30 cellular contexts compared by ENCODE assay signal in the genomic region with DNA sequence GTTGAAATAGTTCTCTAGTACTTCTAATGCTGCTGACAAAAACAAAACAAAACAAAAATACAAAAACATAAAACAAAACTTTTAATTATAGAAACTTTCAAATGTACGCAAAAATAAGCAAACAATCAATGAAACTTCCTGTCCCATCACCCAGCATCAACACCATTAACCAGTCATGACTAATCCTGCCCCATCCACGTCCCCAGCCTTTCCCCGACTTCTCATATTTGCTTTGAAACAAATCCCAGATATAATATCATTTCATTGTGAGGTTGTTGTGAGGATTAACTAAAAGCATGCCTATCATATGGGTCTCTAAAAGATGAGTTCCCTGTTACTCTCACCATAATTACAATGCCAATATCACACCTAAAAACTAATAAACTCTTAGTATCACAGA.
"Had no signal": no experiment of that assay in that cellular context is flagged by ENCODE, and none has a peak within 500 bp of the region (broad histone marks: within the 10 kb centered on the region; RNA-seq: fewer than 3 reads in every experiment).

No MANE protein-coding gene starts in this region.

- H3K27ac ChIP-seq: epithelial cell of prostate, foreskin keratinocyte, gastroesophageal sphincter, heart left ventricle, hepatocyte, neutrophil, parathyroid adenoma, psoas muscle, sigmoid colon, testis, transverse colon, upper lobe of right lung, uterus had no signal

- H3K27me3 Mint-ChIP-seq: naive B cell had no signal

- DNase-seq: dorsolateral prefrontal cortex; effector CD4-positive, alpha-beta T cell; foreskin keratinocyte; heart left ventricle; kidney; mesenchymal stem cell; mucosa of descending colon; naive B cell; psoas muscle; right cardiac atrium; sigmoid colon; stimulated activated CD4-positive, alpha-beta T cell treated with anti-CD3 and anti-CD28 coated beads, Interleukin-2, amount 100 ng/mL, for 24 hours; stimulated activated CD4-positive, alpha-beta T cell treated with anti-CD3 and anti-CD28 coated beads, Interleukin-4, amount 100 ng/mL, for 24 hours; stimulated activated naive CD8-positive, alpha-beta T cell treated with anti-CD3 and anti-CD28 coated beads, Interleukin-15, Interleukin-2, amounts not matched to agents 100 U/mL and 50 U/mL, for 24 hours; substantia nigra; testis; transverse colon; upper lobe of right lung; uterus had no signal

- H3K36me3 ChIP-seq: gastroesophageal sphincter, heart left ventricle, neutrophil, sigmoid colon, transverse colon, upper lobe of right lung, uterus had no signal

- H3K9me3 Mint-ChIP-seq: naive B cell; neural crest cell; stimulated activated effector memory CD8-positive, alpha-beta T cell treated with anti-CD3 and anti-CD28 coated beads, Interleukin-12 subunit alpha, Interleukin-12 subunit beta, amount 100 ng/mL, for 72 hours had no signal

- H3K4me1 ChIP-seq: foreskin keratinocyte, gastroesophageal sphincter, parathyroid adenoma, sigmoid colon, testis, transverse colon, upper lobe of right lung, uterus had no signal

- H3K4me2 ChIP-seq: hepatocyte had no signal

- H3K27ac Mint-ChIP-seq: mesothelial cell of epicardium; naive B cell; natural killer cell treated with Interleukin-12 subunit alpha and Interleukin-12 subunit beta and Interleukin-15 and Interleukin-18, amount 100 ng/mL, for 72 hours; stimulated activated effector memory CD8-positive, alpha-beta T cell treated with anti-CD3 and anti-CD28 coated beads, Interleukin-12 subunit alpha, Interleukin-12 subunit beta, amount 100 ng/mL, for 72 hours had no signal

- H3K9me3 ChIP-seq: gastroesophageal sphincter, heart left ventricle, mucosa of descending colon, neutrophil, psoas muscle, sigmoid colon, testis, transverse colon, upper lobe of right lung, uterus had no signal

- H3K27me3 ChIP-seq: dorsolateral prefrontal cortex, foreskin keratinocyte, gastroesophageal sphincter, heart left ventricle, hepatocyte, neutrophil, sigmoid colon, testis, transverse colon, upper lobe of right lung, uterus had no signal

- ATAC-seq: esophagus mucosa; foreskin keratinocyte; gastroesophageal sphincter; left lobe of liver; mucosa of descending colon; natural killer cell treated with Interleukin-12 subunit alpha and Interleukin-12 subunit beta and Interleukin-15 and Interleukin-18, amount 100 ng/mL, for 72 hours; right cardiac atrium; stimulated activated effector memory CD8-positive, alpha-beta T cell treated with anti-CD3 and anti-CD28 coated beads, Interleukin-12 subunit alpha, Interleukin-12 subunit beta, amount 100 ng/mL, for 72 hours; stimulated activated naive CD8-positive, alpha-beta T cell treated with anti-CD3 and anti-CD28 coated beads, Interleukin-15, Interleukin-2, amounts not matched to agents 100 U/mL and 50 U/mL, for 24 hours; upper lobe of right lung had no signal

- H3K4me1 Mint-ChIP-seq: naive B cell; stimulated activated effector memory CD8-positive, alpha-beta T cell treated with anti-CD3 and anti-CD28 coated beads, Interleukin-12 subunit alpha, Interleukin-12 subunit beta, amount 100 ng/mL, for 72 hours had no signal

- H3K4me3 Mint-ChIP-seq: mesothelial cell of epicardium; naive B cell; natural killer cell treated with Interleukin-12 subunit alpha and Interleukin-12 subunit beta and Interleukin-15 and Interleukin-18, amount 100 ng/mL, for 72 hours; neural crest cell; stimulated activated effector memory CD8-positive, alpha-beta T cell treated with anti-CD3 and anti-CD28 coated beads, Interleukin-12 subunit alpha, Interleukin-12 subunit beta, amount 100 ng/mL, for 72 hours had no signal

- H3K9ac ChIP-seq: parathyroid adenoma had no signal

- H3K4me3 ChIP-seq: gastroesophageal sphincter, heart left ventricle, hepatocyte, mucosa of descending colon, psoas muscle, sigmoid colon, testis, transverse colon, upper lobe of right lung, uterus had no signal

- H3K79me2 ChIP-seq: hepatocyte, parathyroid adenoma had no signal

- H3K36me3 Mint-ChIP-seq: mesothelial cell of epicardium; naive B cell; natural killer cell treated with Interleukin-12 subunit alpha and Interleukin-12 subunit beta and Interleukin-15 and Interleukin-18, amount 100 ng/mL, for 72 hours; stimulated activated effector memory CD8-positive, alpha-beta T cell treated with anti-CD3 and anti-CD28 coated beads, Interleukin-12 subunit alpha, Interleukin-12 subunit beta, amount 100 ng/mL, for 72 hours had no signal

- H2AFZ ChIP-seq: hepatocyte, parathyroid adenoma had no signal
